1 cellular context compared by ENCODE assay signal in the genomic region with DNA sequence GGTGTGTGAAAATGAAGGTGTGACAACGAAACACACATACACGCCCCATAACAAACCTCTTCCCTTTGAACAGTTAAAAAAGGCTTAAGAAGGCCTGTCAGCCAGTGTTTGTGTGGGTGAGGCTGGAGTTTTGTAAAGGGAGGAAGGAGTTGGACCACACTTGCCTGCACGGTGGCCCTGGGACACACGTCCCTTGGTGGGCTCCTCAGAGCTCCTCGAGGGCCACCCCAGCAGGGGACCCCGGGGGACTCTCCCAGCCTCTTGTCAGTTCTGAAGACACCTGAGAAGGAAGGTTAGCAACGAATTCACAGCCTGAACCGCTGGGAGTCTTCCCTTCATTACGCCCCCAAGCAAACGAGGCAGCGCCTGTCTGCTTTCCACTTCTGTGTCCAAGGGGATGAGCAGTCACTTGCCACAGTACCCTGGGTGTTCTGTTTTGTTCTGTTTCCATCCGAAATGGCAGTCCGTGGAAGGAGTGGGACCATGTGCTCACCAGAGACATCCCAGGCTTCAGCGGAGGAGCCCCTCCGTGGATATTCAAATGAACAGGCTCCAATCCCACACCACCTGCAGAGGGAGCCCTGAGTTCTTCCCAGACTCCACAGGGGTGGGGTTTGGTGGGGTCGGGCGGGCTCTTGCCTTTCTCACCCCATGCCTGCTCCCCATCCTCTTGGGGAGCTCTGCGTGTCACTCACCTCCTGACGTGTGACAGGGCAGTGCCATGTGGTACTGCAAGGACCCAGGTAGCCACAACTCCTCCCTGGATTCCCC.
TF ChIP-seq lines count a peak whose summit lies in the region.

No MANE protein-coding gene starts in this region.

TF ChIP-seq in HepG2, 621 proteins besides CTCF, POLR2A, EP300 and RAD21 (continued from another document):
- TF ChIP-seq KLF11 (CRISPR knock-in tag; IDR thresholded peaks at IDR 0.05) (no peak), SKI (IDR thresholded peaks at IDR 0.05; ENCODE audit: partially characterized antibody) (no peak), ZNF136 (CRISPR knock-in tag; IDR thresholded peaks at IDR 0.05; ENCODE audit: low read depth) (no peak), POLR2AphosphoS2 (IDR thresholded peaks at IDR 0.05; ENCODE audit: low read depth, low read length) (no peak), ZNF225 (CRISPR knock-in tag; IDR thresholded peaks at IDR 0.05) (no peak), BRCA1 (CRISPR knock-in tag; IDR thresholded peaks at IDR 0.05) (no peak), KDM6A (CRISPR knock-in tag; IDR thresholded peaks at IDR 0.05; ENCODE audit: low read depth) (no peak), RCOR2 (CRISPR knock-in tag; IDR thresholded peaks at IDR 0.05) (no peak), ZFP36L2 (CRISPR knock-in tag; IDR thresholded peaks at IDR 0.05) (no peak), SMC3 (IDR thresholded peaks at IDR 0.05; ENCODE audit: low read length) (no peak), KLF13 (CRISPR knock-in tag; IDR thresholded peaks at IDR 0.05) (no peak)
- TF ChIP-seq, protein P1, sequence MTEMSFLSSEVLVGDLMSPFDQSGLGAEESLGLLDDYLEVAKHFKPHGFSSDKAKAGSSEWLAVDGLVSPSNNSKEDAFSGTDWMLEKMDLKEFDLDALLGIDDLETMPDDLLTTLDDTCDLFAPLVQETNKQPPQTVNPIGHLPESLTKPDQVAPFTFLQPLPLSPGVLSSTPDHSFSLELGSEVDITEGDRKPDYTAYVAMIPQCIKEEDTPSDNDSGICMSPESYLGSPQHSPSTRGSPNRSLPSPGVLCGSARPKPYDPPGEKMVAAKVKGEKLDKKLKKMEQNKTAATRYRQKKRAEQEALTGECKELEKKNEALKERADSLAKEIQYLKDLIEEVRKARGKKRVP (CRISPR knock-in tag; IDR thresholded peaks at IDR 0.05) = no peak
- TF ChIP-seq, protein P2, sequence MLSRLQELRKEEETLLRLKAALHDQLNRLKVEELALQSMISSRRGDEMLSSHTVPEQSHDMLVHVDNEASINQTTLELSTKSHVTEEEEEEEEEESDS (CRISPR knock-in tag; IDR thresholded peaks at IDR 0.05; ENCODE audit: borderline replicate concordance) = no peak
- TF ChIP-seq, protein P3, sequence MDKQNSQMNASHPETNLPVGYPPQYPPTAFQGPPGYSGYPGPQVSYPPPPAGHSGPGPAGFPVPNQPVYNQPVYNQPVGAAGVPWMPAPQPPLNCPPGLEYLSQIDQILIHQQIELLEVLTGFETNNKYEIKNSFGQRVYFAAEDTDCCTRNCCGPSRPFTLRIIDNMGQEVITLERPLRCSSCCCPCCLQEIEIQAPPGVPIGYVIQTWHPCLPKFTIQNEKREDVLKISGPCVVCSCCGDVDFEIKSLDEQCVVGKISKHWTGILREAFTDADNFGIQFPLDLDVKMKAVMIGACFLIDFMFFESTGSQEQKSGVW (CRISPR knock-in tag; IDR thresholded peaks at IDR 0.05; ENCODE audit: borderline replicate concordance) = no peak
- TF ChIP-seq, protein P4, sequence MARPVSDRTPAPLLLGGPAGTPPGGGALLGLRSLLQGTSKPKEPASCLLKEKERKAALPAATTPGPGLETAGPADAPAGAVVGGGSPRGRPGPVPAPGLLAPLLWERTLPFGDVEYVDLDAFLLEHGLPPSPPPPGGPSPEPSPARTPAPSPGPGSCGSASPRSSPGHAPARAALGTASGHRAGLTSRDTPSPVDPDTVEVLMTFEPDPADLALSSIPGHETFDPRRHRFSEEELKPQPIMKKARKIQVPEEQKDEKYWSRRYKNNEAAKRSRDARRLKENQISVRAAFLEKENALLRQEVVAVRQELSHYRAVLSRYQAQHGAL (CRISPR knock-in tag; IDR thresholded peaks at IDR 0.05; ENCODE audit: not compliant biosample characterization) = no peak
